20 cellular contexts compared by ENCODE assay signal in the genomic region with DNA sequence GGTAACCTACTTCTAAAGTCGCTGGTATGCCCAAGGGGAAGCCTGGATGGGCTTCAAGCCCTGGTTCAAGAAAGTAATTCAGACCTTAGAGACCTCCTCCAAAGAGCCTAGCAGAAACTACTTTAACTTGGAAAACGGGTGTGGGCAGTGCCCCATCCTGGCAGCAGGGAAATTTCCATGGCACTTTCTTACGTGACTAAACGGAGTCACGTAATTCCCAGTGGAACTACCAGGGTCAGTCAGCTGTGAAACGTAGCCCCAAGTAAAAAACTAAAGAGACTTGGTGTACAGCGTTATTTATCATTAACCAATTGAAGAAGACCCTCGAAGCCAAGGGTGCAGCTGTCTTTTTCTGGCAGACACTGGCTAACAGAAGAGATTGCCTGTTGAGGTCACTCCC.
DNase-seq lines count a peak whose midpoint lies in the region; ATAC-seq and TF ChIP-seq lines count a peak whose summit lies in the region.
"Had no signal": no experiment of that assay in that cellular context is flagged by ENCODE, and none has a peak within 500 bp of the region (broad histone marks: within the 10 kb centered on the region; RNA-seq: fewer than 3 reads in every experiment).

No MANE protein-coding gene starts in this region.

- H3K27ac Mint-ChIP-seq in natural killer cell (peak overlapping the region; percentile 80), glutamatergic neuron (ENCODE audit: unreplicated experiment) (no peak overlapping the region)
- H3K27ac Mint-ChIP-seq: activated naive CD8-positive, alpha-beta T cell treated with anti-CD3 and anti-CD28 coated beads, Interleukin-2, amount 50 U/mL, for 24 hours; progenitor cell of endocrine pancreas had no signal

- peaks cover 16 to 37% of the 10 kb centered on the region in 2 donors for H3K4me1 Mint-ChIP-seq in natural killer cell
- no peaks in the 10 kb centered on the region for H3K4me1 Mint-ChIP-seq in glutamatergic neuron (ENCODE audit: low read depth, unreplicated experiment)

- no peaks in the 10 kb centered on the region for H3K9me2 ChIP-seq in OCI-LY7 (ENCODE audit: insufficient read depth, low read length)

- no peaks in the 10 kb centered on the region for H3K79me2 ChIP-seq in OCI-LY7 (ENCODE audit: insufficient read depth, low read depth, low read length)

- peaks cover 14 to 31% (median 20%) of the 10 kb centered on the region in 10 experiments for H3K4me1 ChIP-seq in BLaER1 treated with 17β-estradiol and CSF1 and Interleukin-3, amounts not matched to agents 10 nM and 100 nM
- H3K4me1 ChIP-seq in OCI-LY7 (ENCODE audit: insufficient read depth, low read length, poor library complexity, severe bottlenecking) = peaks cover 56% of the 10 kb centered on the region
- H3K4me1 ChIP-seq: foreskin keratinocyte had no signal

- no peaks in the 10 kb centered on the region for H3K9me3 ChIP-seq in BLaER1 treated with 17β-estradiol and CSF1 and Interleukin-3, amounts not matched to agents 10 nM and 100 nM (replicated peaks in 1 of 11)
- no peaks in the 10 kb centered on the region; the same call in 1 of the 2 replicates for H3K9me3 ChIP-seq in OCI-LY7 (ENCODE audit: low read length)

- H3K36me3 Mint-ChIP-seq in natural killer cell = no peaks in the 10 kb centered on the region
- no peaks in the 10 kb centered on the region for H3K36me3 Mint-ChIP-seq in glutamatergic neuron (ENCODE audit: unreplicated experiment)

- DNase-seq in OCI-LY7 (ENCODE audit: low spot score) (no peak), natural killer cell (no peak), NCI-H146 treated with DMSO at 0.1 percent for 48 hours (lab: John Stamatoyannopoulos, UW; ENCODE audit: unreplicated experiment) (no peak), glutamatergic neuron (no peak)
- DNase-seq: activated CD4-positive, alpha-beta T cell treated with anti-CD3 and anti-CD28 coated beads for 48 hours; activated CD8-positive, alpha-beta memory T cell treated with anti-CD3 and anti-CD28 coated beads, Interleukin-2, amount 50 U/mL, for 4 hours; activated effector memory CD4-positive, alpha-beta T cell treated with Interleukin-2 at 50 U/mL for 16 hours; activated naive CD8-positive, alpha-beta T cell treated with anti-CD3 and anti-CD28 coated beads, Interleukin-2, amount 50 U/mL, for 24 hours; DMS79 treated with DMSO at 0.1 percent for 48 hours; foreskin keratinocyte; kidney glomerular epithelial cell; NCI-H187 treated with DMSO at 0.1 percent for 48 hours; small intestine; stimulated activated CD4-positive, alpha-beta T cell treated with anti-CD3 and anti-CD28 coated beads, Interleukin-4, amount 100 ng/mL, for 4 hours had no signal

- no TSS peak for BruUV-seq in OCI-LY7 (replicated peaks; lab: Mats Ljungman, UMichigan)

- ATAC-seq in GM18909 (IDR thresholded peaks at IDR 0.05; ENCODE audit: poor library complexity, unreplicated experiment) = peak; percentile 4
- no peak for ATAC-seq in natural killer cell
- ATAC-seq in HG03280 (IDR thresholded peaks at IDR 0.05; ENCODE audit: unreplicated experiment) = no peak
- no peak for ATAC-seq in GM21717 (IDR thresholded peaks at IDR 0.05; ENCODE audit: unreplicated experiment)
- ATAC-seq: activated naive CD8-positive, alpha-beta T cell treated with anti-CD3 and anti-CD28 coated beads, Interleukin-2, amount 50 U/mL, for 24 hours; foreskin keratinocyte had no signal

- H3K4me3 Mint-ChIP-seq in natural killer cell (peak overlapping the region; percentile 37), glutamatergic neuron (ENCODE audit: unreplicated experiment) (no peak overlapping the region)
- H3K4me3 Mint-ChIP-seq: activated naive CD8-positive, alpha-beta T cell treated with anti-CD3 and anti-CD28 coated beads, Interleukin-2, amount 50 U/mL, for 24 hours; neural crest cell had no signal

- H3K9me3 Mint-ChIP-seq in natural killer cell = no peaks in the 10 kb centered on the region
- no peaks in the 10 kb centered on the region for H3K9me3 Mint-ChIP-seq in glutamatergic neuron (ENCODE audit: unreplicated experiment)
- H3K9me3 Mint-ChIP-seq: activated naive CD8-positive, alpha-beta T cell treated with anti-CD3 and anti-CD28 coated beads, Interleukin-2, amount 50 U/mL, for 24 hours; neural crest cell had no signal

- peak overlapping the region in 9 of 11 experiments; percentile 6 to 62 (median 52); a peak in 11 of 22 replicates for H3K9ac ChIP-seq in BLaER1 treated with 17β-estradiol and CSF1 and Interleukin-3, amounts not matched to agents 10 nM and 100 nM

- POLR2A ChIA-PET in OCI-LY7 (lab: Charles Lee) = interaction anchor here (0.8 to 0.9 kb wide), 2 partner anchors 18 to 715 kb away, joined by 4 read pairs; no protein-coding TSS in a partner anchor

- peak overlapping the region; percentile 74 to 93 (median 81) for H3K4me2 ChIP-seq in BLaER1 treated with 17β-estradiol and CSF1 and Interleukin-3, amounts not matched to agents 10 nM and 100 nM
- H3K4me2 ChIP-seq in OCI-LY7 (ENCODE audit: low read length) = peak overlapping the region; percentile 79

- H3K4me3 ChIP-seq in BLaER1 treated with 17β-estradiol and CSF1 and Interleukin-3, amounts not matched to agents 10 nM and 100 nM = peak overlapping the region in 5 of 10 experiments; percentile 9 to 46 (median 21); a peak in 4 of 20 replicates
- H3K4me3 ChIP-seq in OCI-LY7 (ENCODE audit: low read depth, low read length, poor library complexity, severe bottlenecking) = peak overlapping the region; percentile 51

- H3K27me3 Mint-ChIP-seq in natural killer cell (ENCODE audit: low read depth in 2 of 2) (no peaks in the 10 kb centered on the region), glutamatergic neuron (ENCODE audit: unreplicated experiment) (no peaks in the 10 kb centered on the region)
- H3K27me3 Mint-ChIP-seq: progenitor cell of endocrine pancreas had no signal

- TF ChIP-seq CTCF in OCI-LY7 (conservative IDR thresholded peaks at IDR 0.05; ENCODE audit: low read length) = no peak; the same call in 1 of the 2 replicates
- TF ChIP-seq CTCF in natural killer cell (IDR thresholded peaks at IDR 0.05) = no peak
- TF ChIP-seq CTCF in glutamatergic neuron (IDR thresholded peaks at IDR 0.05; ENCODE audit: partially characterized antibody, unreplicated experiment) = no peak

- CTCF ChIA-PET in OCI-LY7 (lab: Charles Lee; ENCODE audit: unreplicated experiment) = interaction anchor here (0.6 kb wide), 1 partner anchor 247 kb away, joined by 3 read pairs; no protein-coding TSS in a partner anchor

- H3K27me3 ChIP-seq in BLaER1 treated with 17β-estradiol and CSF1 and Interleukin-3, amounts not matched to agents 10 nM and 100 nM = no peaks in the 10 kb centered on the region

- intact Hi-C loops in OCI-LY7 (cut with micrococcal nuclease; ENCODE audit: unreplicated experiment) (loop anchor here (5.0 kb wide), 3 partner anchors 250 to 275 kb away; a partner anchor contains a TSS), natural killer cell (cut with micrococcal nuclease) (no loop called here)

- H3K36me3 ChIP-seq in BLaER1 treated with 17β-estradiol and CSF1 and Interleukin-3, amounts not matched to agents 10 nM and 100 nM = no peaks in the 10 kb centered on the region
- H3K36me3 ChIP-seq in OCI-LY7 (ENCODE audit: insufficient read depth, low read length) = no peaks in the 10 kb centered on the region

- H2AFZ ChIP-seq in OCI-LY7 (ENCODE audit: low read length) = peak overlapping the region; percentile 93

- H3K27ac ChIP-seq in BLaER1 treated with 17β-estradiol and CSF1 and Interleukin-3, amounts not matched to agents 10 nM and 100 nM = peak overlapping the region; percentile 52 to 85 (median 74); a peak in 20 of 22 replicates
- H3K27ac ChIP-seq in OCI-LY7 (ENCODE audit: low read depth, low read length, poor library complexity, severe bottlenecking) = peak overlapping the region; percentile 82
- H3K27ac ChIP-seq: foreskin keratinocyte had no signal

- no peaks in the 10 kb centered on the region for H4K20me1 ChIP-seq in BLaER1 treated with 17β-estradiol and CSF1 and Interleukin-3, amounts not matched to agents 10 nM and 100 nM
- no peaks in the 10 kb centered on the region for H4K20me1 ChIP-seq in OCI-LY7 (ENCODE audit: insufficient read depth, low read length)
